ENCODE assay signal across 21 cellular contexts in the genomic region with DNA sequence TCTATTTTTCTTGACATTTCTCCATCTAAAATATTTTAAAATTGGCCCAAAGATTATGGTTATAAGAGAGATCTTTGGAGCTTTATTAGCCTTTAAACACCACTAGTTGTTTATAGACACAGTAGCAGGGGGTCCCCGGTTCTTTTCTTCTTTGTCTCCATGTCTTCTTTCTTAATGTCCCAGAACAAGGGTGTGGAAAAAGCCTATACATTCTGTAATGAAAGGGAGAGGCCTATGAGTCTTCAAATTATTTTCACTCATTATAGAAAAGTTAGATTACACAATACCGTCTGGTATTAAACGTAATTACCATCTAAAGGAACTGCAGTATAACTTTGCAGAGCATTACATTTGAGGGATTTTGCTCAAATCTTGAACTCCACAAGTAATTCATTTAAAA.
"Had no signal": no experiment of that assay in that cellular context is flagged by ENCODE, and none has a peak within 500 bp of the region (broad histone marks: within the 10 kb centered on the region; RNA-seq: fewer than 3 reads in every experiment).

No MANE protein-coding gene starts in this region.

- H3K27me3 Mint-ChIP-seq: type B pancreatic cell had no signal

- DNase-seq: effector CD4-positive, alpha-beta T cell; heart left ventricle; hippocampal formation; islet precursor cell; naive thymus-derived CD4-positive, alpha-beta T cell; nephron progenitor cell; ovary; right cardiac atrium; stimulated activated CD4-positive, alpha-beta T cell treated with anti-CD3 and anti-CD28 coated beads, Interleukin-2, amount 100 ng/mL, for 48 hours; stimulated activated naive CD4-positive, alpha-beta T cell treated with Interleukin-2 at 50 U/mL for 16 hours; thyroid gland had no signal

- H3K4me3 ChIP-seq: coronary artery, heart left ventricle, ovary, smooth muscle cell, suprapubic skin, thyroid gland had no signal

- H3K4me3 Mint-ChIP-seq: naive thymus-derived CD4-positive, alpha-beta T cell; nephron progenitor cell; type B pancreatic cell had no signal

- H3K4me2 ChIP-seq: smooth muscle cell had no signal

- H3K4me1 ChIP-seq: heart left ventricle, suprapubic skin, thyroid gland had no signal

- H3K9me3 ChIP-seq: heart left ventricle, ovary, suprapubic skin, thyroid gland had no signal

- FAIRE-seq: endometrium, frontal cortex, urothelium cell line had no signal

- H3K27ac ChIP-seq: coronary artery, heart left ventricle, ovary, suprapubic skin, thyroid gland had no signal

- H3K36me3 ChIP-seq: heart left ventricle, ovary, suprapubic skin, thyroid gland had no signal

- H3K27me3 ChIP-seq: heart left ventricle, ovary, suprapubic skin, thyroid gland had no signal

- H3K27ac Mint-ChIP-seq: naive thymus-derived CD4-positive, alpha-beta T cell; nephron progenitor cell; progenitor cell of endocrine pancreas; type B pancreatic cell had no signal

- H3K4me1 Mint-ChIP-seq: naive thymus-derived CD4-positive, alpha-beta T cell; nephron progenitor cell had no signal

- ATAC-seq: esophagus mucosa; heart left ventricle; left lobe of liver; naive thymus-derived CD4-positive, alpha-beta T cell; right cardiac atrium had no signal

- H3K36me3 Mint-ChIP-seq: naive thymus-derived CD4-positive, alpha-beta T cell; type B pancreatic cell had no signal

- H3K9me3 Mint-ChIP-seq: nephron progenitor cell, type B pancreatic cell had no signal
